In the genomic region with DNA sequence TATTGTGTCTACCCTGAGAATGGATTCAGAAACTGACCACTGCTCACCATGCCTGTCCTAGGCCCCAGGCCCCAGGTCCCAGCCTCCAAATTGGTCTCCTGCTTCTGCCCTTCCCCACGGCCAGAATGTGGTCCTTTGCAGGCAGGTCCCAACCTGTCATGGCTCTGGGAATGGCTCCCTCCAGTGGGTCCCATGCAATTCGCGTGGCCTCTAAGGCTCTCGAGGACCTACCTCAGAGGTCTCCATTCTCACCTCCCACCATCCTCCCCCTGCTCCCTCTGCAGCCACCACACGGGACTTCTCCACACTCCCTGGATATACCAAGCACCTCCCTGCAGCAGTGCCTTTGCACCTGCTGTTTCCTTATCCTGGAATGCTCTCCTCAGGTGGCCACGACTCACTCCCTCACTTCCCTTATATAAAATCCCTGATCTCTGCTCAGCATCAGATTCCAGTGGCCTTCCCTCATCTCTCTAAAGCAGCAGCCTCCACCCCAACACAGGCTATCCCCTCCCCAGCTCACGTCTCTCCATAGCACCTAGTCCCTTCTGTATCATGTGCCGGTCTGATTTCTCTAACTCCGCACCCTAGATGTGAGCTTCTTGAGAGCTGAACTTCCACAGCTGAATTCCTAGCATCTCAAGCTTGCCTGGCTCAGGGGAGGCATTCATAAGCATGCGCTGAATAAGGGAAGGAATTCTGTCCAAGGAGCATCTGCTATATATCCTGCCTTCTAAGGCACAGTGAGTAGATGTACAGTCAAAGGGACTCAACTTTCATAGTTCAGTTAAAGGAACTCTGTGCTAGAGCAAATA, we compare ENCODE assay signal across 24 cellular contexts. TPM values are rescaled to one million over a fixed set of nuclear protein-coding genes. Genes with fewer than 3 reads are reported as not detected.
DNase-seq lines count a peak whose midpoint lies in the region; ATAC-seq and TF ChIP-seq lines count a peak whose summit lies in the region.
"Had no signal": no experiment of that assay in that cellular context is flagged by ENCODE, and none has a peak within 500 bp of the region (broad histone marks: within the 10 kb centered on the region; RNA-seq: fewer than 3 reads in every experiment).

No MANE protein-coding gene starts in this region.

- H3K4me1 ChIP-seq in mesendoderm (ENCODE audit: control insufficient read depth, low read depth, low read length) (no peaks in the 10 kb centered on the region), rectal smooth muscle tissue (ENCODE audit: control insufficient read depth, insufficient read depth, low read length) (peaks cover 14% of the 10 kb centered on the region), upper lobe of right lung (no peaks in the 10 kb centered on the region)

- no peak overlapping the region for H3K4ac ChIP-seq in mesendoderm (ENCODE audit: low read depth, low read length)

- no peak overlapping the region for H3K56ac ChIP-seq in mesendoderm (ENCODE audit: low read length)

- no peak overlapping the region for H3K4me2 ChIP-seq in mesendoderm (ENCODE audit: low read length)
- H3K4me2 ChIP-seq: SK-N-SH had no signal

- H2BK15ac ChIP-seq in mesendoderm (replicated peaks; ENCODE audit: low read depth), result no peak overlapping the region

- H3K79me2 ChIP-seq in mesendoderm (ENCODE audit: control insufficient read depth, insufficient read depth, low read length), result no peaks in the 10 kb centered on the region

- TF ChIP-seq CTCF in upper lobe of right lung (IDR thresholded peaks at IDR 0.05), result no peak

- peak; percentile 10 for DNase-seq in mesendoderm
- DNase-seq in upper lobe of right lung, result no peak
- no peak for DNase-seq in NCI-H1092 (lab: John Stamatoyannopoulos, UW)
- DNase-seq: C1 segment of cervical spinal cord; CD4-positive, alpha-beta memory T cell; COR-L47; EL; GDM1; HCEC 1CT; Karpas-422; NCI-H1105; NCI-H1436 treated with DMSO at 0.1 percent for 48 hours; NCI-H187 treated with DMSO at 0.1 percent for 48 hours; NCI-H2107; NCI-H524; NCI-H774; PC-3; SK-N-SH had no signal

- H3K36me3 ChIP-seq in mesendoderm (ENCODE audit: control insufficient read depth, insufficient read depth, low read length) (no peaks in the 10 kb centered on the region), rectal smooth muscle tissue (ENCODE audit: control insufficient read depth, insufficient read depth, low read length) (no peaks in the 10 kb centered on the region), upper lobe of right lung (no peaks in the 10 kb centered on the region)

- no CpG with 5 or more reads among the region's 10 CpGs for WGBS in mesendoderm (ENCODE audit: extremely low coverage, insufficient coverage, low lambda C conversion rate)

- no peak overlapping the region for H3K4me3 ChIP-seq in mesendoderm (ENCODE audit: low read length)
- H3K4me3 ChIP-seq in rectal smooth muscle tissue (ENCODE audit: low read length), result peak overlapping the region; percentile 62
- H3K4me3 ChIP-seq in upper lobe of right lung, result no peak overlapping the region
- H3K4me3 ChIP-seq: GM12878 had no signal

- no peak overlapping the region for H4K5ac ChIP-seq in mesendoderm (ENCODE audit: low read length)

- no peak overlapping the region for H3K23ac ChIP-seq in mesendoderm (ENCODE audit: low read length)

- H4K8ac ChIP-seq in mesendoderm (ENCODE audit: low read depth, low read length), result no peak overlapping the region

- no peaks in the 10 kb centered on the region for H3K27me3 ChIP-seq in mesendoderm (ENCODE audit: insufficient read depth, low read length, poor library complexity)
- H3K27me3 ChIP-seq in rectal smooth muscle tissue (ENCODE audit: control insufficient read depth, insufficient read depth, low read length), result no peaks in the 10 kb centered on the region
- peaks cover 7% of the 10 kb centered on the region for H3K27me3 ChIP-seq in upper lobe of right lung

- no peak overlapping the region for H3K18ac ChIP-seq in mesendoderm (ENCODE audit: low read length)

- H2BK5ac ChIP-seq in mesendoderm (ENCODE audit: low read length), result no peak overlapping the region

- H3K9ac ChIP-seq in mesendoderm (ENCODE audit: low read length) (no peak overlapping the region), rectal smooth muscle tissue (ENCODE audit: low read length) (peak overlapping the region; percentile 18)
- H3K9ac ChIP-seq: SK-N-SH had no signal

- intact Hi-C loops in upper lobe of right lung (cut with DNase I), result no loop called here

- ATAC-seq in esophagus mucosa (peak; percentile 17), upper lobe of right lung (peak; percentile 27), HG03469 (IDR thresholded peaks at IDR 0.05; ENCODE audit: unreplicated experiment) (no peak), GM19023 (IDR thresholded peaks at IDR 0.05; ENCODE audit: unreplicated experiment) (no peak)
- ATAC-seq: GM12878, PC-3 had no signal

- no peaks in the 10 kb centered on the region for H3K9me3 ChIP-seq in upper lobe of right lung
- H3K9me3 ChIP-seq: SK-N-SH had no signal

- H2BK120ac ChIP-seq in mesendoderm (ENCODE audit: low read depth, low read length), result no peak overlapping the region

- H3K79me1 ChIP-seq in mesendoderm (ENCODE audit: low read length), result no peaks in the 10 kb centered on the region

- H2AK5ac ChIP-seq in mesendoderm (ENCODE audit: low read length), result no peak overlapping the region

- H3K27ac ChIP-seq in mesendoderm (ENCODE audit: low read depth, low read length) (no peak overlapping the region), rectal smooth muscle tissue (ENCODE audit: low read depth, low read length) (peak overlapping the region; percentile 95), upper lobe of right lung (no peak overlapping the region)
- H3K27ac ChIP-seq: HL-60 had no signal

RNA-seq across cellular contexts. Expression of a gene that starts 56.9 kb away (rescaled TPM):
- 2.9 TPM for total RNA-seq in esophagus mucosa
- 0.72 TPM for polyA plus RNA-seq in mesendoderm (2013, experiment 1 of 2)
- polyA plus RNA-seq in mesendoderm (2013, experiment 2 of 2), result 0.71 TPM
- 31.6 TPM for total RNA-seq in upper lobe of right lung

Comparison
In these comparisons a context has a peak if more than half of its experiments do, and no peak if none do; other contexts are left out.
1. ATAC-seq: peak in esophagus mucosa (single experiment) and upper lobe of right lung (single experiment); none in HG03469 (single experiment) and GM19023 (single experiment).